ENCODE assay signal across 14 cellular contexts in the genomic region with DNA sequence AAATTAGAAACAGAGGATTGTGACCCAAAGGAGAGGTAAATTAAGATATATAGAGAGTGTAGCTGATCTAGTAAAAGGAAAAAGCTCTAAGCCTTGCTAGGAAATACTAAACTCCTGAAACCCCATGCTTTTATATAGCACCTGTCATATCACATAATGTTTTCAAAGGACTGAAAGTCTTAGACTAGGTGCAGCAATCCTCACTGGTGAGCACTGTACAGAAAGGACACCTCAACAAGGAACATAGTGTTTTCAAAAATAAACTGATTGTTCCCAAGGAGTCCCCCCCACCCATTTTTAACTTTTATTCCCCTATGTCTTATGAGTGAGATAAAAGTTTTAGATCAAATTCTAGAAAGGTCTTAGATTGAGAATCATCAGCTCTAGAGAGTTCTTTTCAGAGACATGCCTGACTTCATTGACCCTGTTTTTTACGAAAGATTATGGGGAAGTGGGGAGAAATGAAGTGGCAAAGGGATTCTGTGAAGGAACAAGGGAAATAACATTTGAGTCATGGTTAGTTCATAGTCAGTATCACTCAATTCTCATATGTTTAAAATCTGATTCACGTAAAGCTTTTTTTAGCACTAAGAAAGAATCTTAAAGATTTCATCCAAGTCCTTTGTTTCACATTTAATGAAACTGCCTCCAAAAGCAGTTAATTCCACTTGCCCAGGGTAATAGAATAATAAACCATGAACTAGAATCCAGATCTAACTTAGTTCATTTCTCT.
A peak's percentile ranks its signal among the peaks of the same experiment; 100 is the strongest.
DNase-seq lines count a peak whose midpoint lies in the region; ATAC-seq and TF ChIP-seq lines count a peak whose summit lies in the region.
"Had no signal": no experiment of that assay in that cellular context is flagged by ENCODE, and none has a peak within 500 bp of the region (broad histone marks: within the 10 kb centered on the region; RNA-seq: fewer than 3 reads in every experiment).

No MANE protein-coding gene starts in this region.

- H3K36me3 ChIP-seq in spleen (no peaks in the 10 kb centered on the region), heart right ventricle (no peaks in the 10 kb centered on the region)
- H3K36me3 ChIP-seq: colonic mucosa had no signal

- no peak for TF ChIP-seq CTCF in epithelial cell of esophagus (IDR thresholded peaks at IDR 0.05; ENCODE audit: insufficient read depth, low read depth, low read length, missing control alignments)
- TF ChIP-seq CTCF in spleen (IDR thresholded peaks at IDR 0.05 in 8 of 11, conservative IDR thresholded peaks at IDR 0.05 in 3 of 11): no peak
- no peak for TF ChIP-seq CTCF in heart right ventricle (IDR thresholded peaks at IDR 0.05)

- H3K9me3 ChIP-seq in spleen (peaks cover 0 to 16% (median 7%) of the 10 kb centered on the region in 8 donors), heart right ventricle (peaks cover 0 to 25% (median 9%) of the 10 kb centered on the region in 11 donors)
- H3K9me3 ChIP-seq: colonic mucosa, testis had no signal

- no peaks in the 10 kb centered on the region for H3K27me3 ChIP-seq in spleen (replicated peaks in 1 of 7)
- H3K27me3 ChIP-seq in heart right ventricle: no peaks in the 10 kb centered on the region
- H3K27me3 ChIP-seq: colonic mucosa, testis had no signal

- H3K27ac ChIP-seq in spleen (no peak overlapping the region), heart right ventricle (peak overlapping the region in 1 of 10 donors; percentile 28)
- H3K27ac ChIP-seq: colonic mucosa, testis had no signal

- DNase-seq in NOMO-1 treated with DMSO at 0.1 percent for 48 hours (lab: John Stamatoyannopoulos, UW; ENCODE audit: unreplicated experiment) (peak; percentile 14), NOMO-1 treated with dmso at 0.1 percent for 144 hours (lab: John Stamatoyannopoulos, UW; ENCODE audit: unreplicated experiment) (no peak), RPMI7951 (ENCODE audit: low read depth) (peak; percentile 54), epithelial cell of esophagus (ENCODE audit: low read depth) (peak; percentile 74), skeletal muscle cell (ENCODE audit: low read depth) (peak; percentile 45), spleen (no peak), SHP77 (lab: John Stamatoyannopoulos, UW) (no peak), heart right ventricle (no peak)
- DNase-seq: 8988T; activated effector memory CD4-positive, alpha-beta T cell treated with anti-CD3 and anti-CD28 coated beads, Interleukin-2, amount 50 U/mL, for 16 hours; colonic mucosa; DMS153; testis had no signal

- no peak overlapping the region for H3K4me3 ChIP-seq in epithelial cell of esophagus (ENCODE audit: low read length)
- no peak overlapping the region for H3K4me3 ChIP-seq in skeletal muscle cell (ENCODE audit: low read depth, low read length)
- no peak overlapping the region for H3K4me3 ChIP-seq in spleen
- H3K4me3 ChIP-seq in heart right ventricle: no peak overlapping the region
- H3K4me3 ChIP-seq: colonic mucosa, lung, testis had no signal

- intact Hi-C loops in spleen (cut with DNase I; ENCODE audit: low total_unique reads): no loop called here
- intact Hi-C loops in heart right ventricle (cut with DNase I): no loop called here

- 60 to 73% (median 61%) methylated on average over 2 of the region's 2 CpGs for WGBS in spleen, 5 donors
- WGBS in heart right ventricle, 2 donors: 80 to 88% methylated on average over 2 of the region's 2 CpGs

- TF ChIP-seq POLR2A in spleen (IDR thresholded peaks at IDR 0.05): no peak

- no peak for ATAC-seq in heart right ventricle

- H3K4me1 ChIP-seq in spleen: peaks cover 0 to 21% (median 0%) of the 10 kb centered on the region in 6 donors
- peaks cover 0 to 36% (median 6%) of the 10 kb centered on the region in 9 donors for H3K4me1 ChIP-seq in heart right ventricle
- H3K4me1 ChIP-seq: colonic mucosa, testis had no signal

Comparison
In these comparisons a context has a peak if more than half of its experiments do, and no peak if none do; other contexts are left out.
1. DNase-seq: peak in NOMO-1 treated with DMSO at 0.1 percent for 48 hours (single experiment), RPMI7951 (single experiment), epithelial cell of esophagus (single experiment) and skeletal muscle cell (single experiment); none in NOMO-1 treated with dmso at 0.1 percent for 144 hours (single experiment), spleen (single experiment), SHP77 (0 of 2) and heart right ventricle (0 of 2).